33 cellular contexts compared by ENCODE assay signal in the genomic region with DNA sequence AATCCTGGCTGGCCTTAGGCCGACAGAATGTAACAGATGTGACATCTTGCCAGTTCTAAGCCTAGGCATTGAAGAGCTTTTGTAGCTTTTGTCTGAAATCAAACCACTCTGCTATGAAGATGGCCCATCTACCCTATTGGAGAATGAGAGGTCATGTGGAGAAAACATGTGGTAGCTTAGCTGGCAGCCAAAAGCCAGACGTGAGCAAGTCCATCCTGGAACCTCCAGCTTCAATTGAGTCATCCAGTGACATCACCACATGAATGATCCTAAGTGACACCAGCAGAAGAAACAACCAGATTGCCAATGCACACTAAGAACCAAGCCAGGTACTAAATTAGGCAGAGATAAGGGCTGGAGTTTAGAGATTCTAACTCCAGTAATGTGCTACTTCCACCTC.
DNase-seq lines count a peak whose midpoint lies in the region; ATAC-seq, FAIRE-seq and TF ChIP-seq lines count a peak whose summit lies in the region.
"Had no signal": no experiment of that assay in that cellular context is flagged by ENCODE, and none has a peak within 500 bp of the region (broad histone marks: within the 10 kb centered on the region; RNA-seq: fewer than 3 reads in every experiment).

No MANE protein-coding gene starts in this region.

- peaks cover 5% of the 10 kb centered on the region for H3K36me3 Mint-ChIP-seq in glutamatergic neuron (ENCODE audit: unreplicated experiment)
- H3K36me3 Mint-ChIP-seq: CD4-positive, alpha-beta memory T cell; IgD-negative memory B cell; stimulated activated naive B cell treated with anti-CD40 and anti-IgM and Interleukin-4, amounts not matched to agents 10 μg/mL and 1 μg/mL and 100 μg/mL, for 72 hours had no signal

- WGBS in pancreas, 2 donors = 60 to 64% methylated on average over 2 of the region's 2 CpGs

- H3K9me3 ChIP-seq in A673 (ENCODE audit: low read depth, low read length, poor library complexity, severe bottlenecking) (no peaks in the 10 kb centered on the region), pancreas (no peaks in the 10 kb centered on the region), Peyer's patch (peaks cover 0 to 4% (median 0%) of the 10 kb centered on the region in 4 donors)
- H3K9me3 ChIP-seq: suprapubic skin had no signal

- H3K4me1 ChIP-seq in A673 (ENCODE audit: insufficient read depth, low read length, poor library complexity, severe bottlenecking) (no peaks in the 10 kb centered on the region), pancreas (no peaks in the 10 kb centered on the region), Peyer's patch (no peaks in the 10 kb centered on the region)
- H3K4me1 ChIP-seq: suprapubic skin had no signal

- H3K27ac Mint-ChIP-seq in glutamatergic neuron (ENCODE audit: unreplicated experiment) = peak overlapping the region; percentile 71
- H3K27ac Mint-ChIP-seq: activated CD4-positive, alpha-beta memory T cell treated with anti-CD3 and anti-CD28 coated beads, Interleukin-2, amount 10 ng/mL, durations not matched to agents 7 days and 5 days; activated T-helper 1 cell treated with anti-CD3 and anti-CD28 coated beads, Interleukin-12 subunit alpha, Interleukin-12 subunit beta, Interleukin-2, Interleukin-4 antibody, amounts not matched to agents 30 ng/mL and 10 ng/mL and 1 ng/mL, durations not matched to agents 14 hours and 24 hours and 36 hours; B cell; CD4-positive, alpha-beta memory T cell; endodermal cell; IgD-negative memory B cell; natural killer cell treated with Interleukin-12 subunit alpha and Interleukin-12 subunit beta and Interleukin-15 and Interleukin-18, amount 100 ng/mL, for 72 hours; stimulated activated naive B cell treated with anti-CD40 and anti-IgM and Interleukin-4, amounts not matched to agents 10 μg/mL and 1 μg/mL and 100 μg/mL, for 72 hours had no signal

- no peak overlapping the region for H3K4me3 ChIP-seq in A673 (ENCODE audit: low read depth, low read length, poor library complexity, severe bottlenecking)
- no peak overlapping the region for H3K4me3 ChIP-seq in pancreas
- no peak overlapping the region for H3K4me3 ChIP-seq in Peyer's patch
- H3K4me3 ChIP-seq: GM12878, lung, suprapubic skin had no signal

- no peak overlapping the region for H3K4me3 Mint-ChIP-seq in glutamatergic neuron (ENCODE audit: unreplicated experiment)
- H3K4me3 Mint-ChIP-seq: activated CD4-positive, alpha-beta memory T cell treated with anti-CD3 and anti-CD28 coated beads, Interleukin-2, amount 10 ng/mL, durations not matched to agents 7 days and 5 days; activated T-helper 1 cell treated with anti-CD3 and anti-CD28 coated beads, Interleukin-12 subunit alpha, Interleukin-12 subunit beta, Interleukin-2, Interleukin-4 antibody, amounts not matched to agents 30 ng/mL and 10 ng/mL and 1 ng/mL, durations not matched to agents 14 hours and 24 hours and 36 hours; B cell; CD4-positive, alpha-beta memory T cell; endodermal cell; IgD-negative memory B cell; natural killer cell treated with Interleukin-12 subunit alpha and Interleukin-12 subunit beta and Interleukin-15 and Interleukin-18, amount 100 ng/mL, for 72 hours; stimulated activated naive B cell treated with anti-CD40 and anti-IgM and Interleukin-4, amounts not matched to agents 10 μg/mL and 1 μg/mL and 100 μg/mL, for 72 hours had no signal

- FAIRE-seq in pancreas (lab: Jason Lieb, UNC) = no peak
- FAIRE-seq: frontal cortex, GM12878, H54 had no signal

- DNase-seq in A673 (ENCODE audit: low spot score) = peak; percentile 3
- peak; percentile 5 for DNase-seq in HS-5 (ENCODE audit: low read depth)
- peak; percentile 6 for DNase-seq in RPMI7951 (ENCODE audit: low read depth)
- no peak for DNase-seq in glutamatergic neuron
- no peak for DNase-seq in pancreas
- no peak for DNase-seq in HK-2 (ENCODE audit: unreplicated experiment)
- DNase-seq in Kasumi-1 (lab: John Stamatoyannopoulos, UW) = no peak
- no peak for DNase-seq in Peyer's patch
- DNase-seq: activated CD4-positive, alpha-beta memory T cell treated with anti-CD3 and anti-CD28 coated beads, Interleukin-2, amount 10 ng/mL, durations not matched to agents 7 days and 5 days; activated CD4-positive, alpha-beta T cell treated with anti-CD3 and anti-CD28 coated beads for 1 hour; activated CD8-positive, alpha-beta memory T cell treated with anti-CD3 and anti-CD28 coated beads, Interleukin-2, amount 50 U/mL, for 48 hours; activated naive CD4-positive, alpha-beta T cell treated with Interleukin-2 at 50 U/mL for 16 hours; CD4-positive, alpha-beta memory T cell; dermis blood vessel endothelial cell; endodermal cell; NCI-H1092 treated with DMSO at 0.1 percent for 48 hours; NCI-H1694 treated with DMSO at 0.1 percent for 48 hours; NCI-H510A; NK-92 treated with Interleukin-12 subunit alpha and Interleukin-12 subunit beta, amount 100 ng/mL, for 24 hours; occipital lobe; Right ventricle myocardium superior; stimulated activated naive B cell treated with anti-CD40 and anti-IgM and Interleukin-4, amounts not matched to agents 10 μg/mL and 1 μg/mL and 100 μg/mL, for 72 hours; T-helper 2 cell had no signal

- H3K27ac ChIP-seq in A673 (ENCODE audit: low read depth, low read length, poor library complexity, severe bottlenecking) = no peak overlapping the region
- no peak overlapping the region for H3K27ac ChIP-seq in pancreas
- no peak overlapping the region for H3K27ac ChIP-seq in Peyer's patch
- H3K27ac ChIP-seq: suprapubic skin had no signal

- peaks cover 1% of the 10 kb centered on the region for H3K27me3 Mint-ChIP-seq in glutamatergic neuron (ENCODE audit: unreplicated experiment)
- H3K27me3 Mint-ChIP-seq: activated CD4-positive, alpha-beta memory T cell treated with anti-CD3 and anti-CD28 coated beads, Interleukin-2, amount 10 ng/mL, durations not matched to agents 7 days and 5 days; B cell; CD4-positive, alpha-beta memory T cell; IgD-negative memory B cell; natural killer cell treated with Interleukin-12 subunit alpha and Interleukin-12 subunit beta and Interleukin-15 and Interleukin-18, amount 100 ng/mL, for 72 hours; stimulated activated naive B cell treated with anti-CD40 and anti-IgM and Interleukin-4, amounts not matched to agents 10 μg/mL and 1 μg/mL and 100 μg/mL, for 72 hours had no signal

- BruUV-seq in A673 (replicated peaks; lab: Mats Ljungman, UMichigan) = no TSS peak

- TF ChIP-seq POLR2A in Peyer's patch (IDR thresholded peaks at IDR 0.05) = no peak

- CTCF ChIA-PET in A673 (lab: Charles Lee) = no interaction called here

- H3K36me3 ChIP-seq in A673 (ENCODE audit: insufficient read depth, low read length, poor library complexity, severe bottlenecking) (no peaks in the 10 kb centered on the region), pancreas (no peaks in the 10 kb centered on the region), Peyer's patch (no peaks in the 10 kb centered on the region)
- H3K36me3 ChIP-seq: suprapubic skin had no signal

- POLR2A ChIA-PET in A673 (lab: Charles Lee; ENCODE audit: low non-redundant PET) = no interaction called here

- no peak for TF ChIP-seq CTCF in A673 (conservative IDR thresholded peaks at IDR 0.05; ENCODE audit: low read depth, low read length)
- no peak for TF ChIP-seq CTCF in glutamatergic neuron (IDR thresholded peaks at IDR 0.05; ENCODE audit: partially characterized antibody, unreplicated experiment)
- no peak for TF ChIP-seq CTCF in pancreas (IDR thresholded peaks at IDR 0.05)
- TF ChIP-seq CTCF in Peyer's patch (IDR thresholded peaks at IDR 0.05) = no peak

- peaks cover 15% of the 10 kb centered on the region for H3K27me3 ChIP-seq in A673 (replicated peaks; ENCODE audit: insufficient read depth, low read depth, low read length, poor library complexity)
- no peaks in the 10 kb centered on the region for H3K27me3 ChIP-seq in pancreas
- no peaks in the 10 kb centered on the region for H3K27me3 ChIP-seq in Peyer's patch
- H3K27me3 ChIP-seq: suprapubic skin had no signal

- peaks cover 5% of the 10 kb centered on the region for H3K4me1 Mint-ChIP-seq in glutamatergic neuron (ENCODE audit: low read depth, unreplicated experiment)
- H3K4me1 Mint-ChIP-seq: activated CD4-positive, alpha-beta memory T cell treated with anti-CD3 and anti-CD28 coated beads, Interleukin-2, amount 10 ng/mL, durations not matched to agents 7 days and 5 days; B cell; CD4-positive, alpha-beta memory T cell; endodermal cell; IgD-negative memory B cell; stimulated activated naive B cell treated with anti-CD40 and anti-IgM and Interleukin-4, amounts not matched to agents 10 μg/mL and 1 μg/mL and 100 μg/mL, for 72 hours had no signal

- intact Hi-C loops in A673 (cut with micrococcal nuclease; ENCODE audit: unreplicated experiment) (no loop called here), pancreas (cut with DNase I) (no loop called here)

- H3K9me3 Mint-ChIP-seq in glutamatergic neuron (ENCODE audit: unreplicated experiment) = peaks cover 4% of the 10 kb centered on the region
- H3K9me3 Mint-ChIP-seq: endodermal cell had no signal

- ATAC-seq in pancreas = no peak
- ATAC-seq: esophagus mucosa; GM12878; natural killer cell treated with Interleukin-12 subunit alpha and Interleukin-12 subunit beta and Interleukin-15 and Interleukin-18, amount 100 ng/mL, for 72 hours; stimulated activated naive B cell treated with anti-CD40 and anti-IgM and Interleukin-4, amounts not matched to agents 10 μg/mL and 1 μg/mL and 100 μg/mL, for 72 hours had no signal

Comparison
In these comparisons a context has a peak if more than half of its experiments do, and no peak if none do; other contexts are left out.
1. DNase-seq: peak in A673 (single experiment), HS-5 (single experiment) and RPMI7951 (single experiment); none in glutamatergic neuron (single experiment), pancreas (0 of 6), HK-2 (single experiment), Kasumi-1 (0 of 2) and Peyer's patch (0 of 3).